10 cellular contexts compared by ENCODE assay signal in the genomic region with DNA sequence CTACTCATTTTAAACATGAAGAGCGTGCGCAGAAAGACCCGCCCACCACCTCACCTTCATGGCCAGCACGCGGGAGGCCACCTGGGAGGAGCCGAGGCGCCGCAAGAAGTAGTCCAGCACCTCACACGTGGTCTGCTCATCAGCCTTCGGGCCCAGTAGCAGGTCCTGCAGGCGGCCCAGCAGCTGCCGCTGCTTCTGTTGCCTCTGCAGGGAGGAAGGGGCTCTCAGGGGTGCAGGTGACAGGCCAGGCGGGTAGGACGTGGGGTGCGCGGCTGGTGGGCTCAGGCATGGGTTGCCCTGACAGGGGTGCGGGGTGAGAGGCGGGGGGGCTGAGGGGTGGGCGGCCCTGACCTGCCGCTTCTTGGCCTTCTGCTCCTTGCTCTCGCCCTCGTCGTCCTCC.
"Had no signal": no experiment of that assay in that cellular context is flagged by ENCODE, and none has a peak within 500 bp of the region (broad histone marks: within the 10 kb centered on the region; RNA-seq: fewer than 3 reads in every experiment).

No MANE protein-coding gene starts in this region.

- H3K9me3 Mint-ChIP-seq: GM23338, H9, HFFc6 had no signal

- H3K4me3 ChIP-seq: GM23248, GM23338, HAP-1 had no signal

- H3K4me2 ChIP-seq: GM23338 had no signal

- H3K4me1 Mint-ChIP-seq: GM23338, H9 had no signal

- DNase-seq: GM23248, GOT3, H9, HCEC 1CT, HFFc6 had no signal

- H3K27ac Mint-ChIP-seq: GM23338, HFFc6 had no signal

- H3K4me1 ChIP-seq: HAP-1 had no signal

- ATAC-seq: GM23338, HCT116 had no signal

- H3K27ac ChIP-seq: GM23248 had no signal

- H3K9me3 ChIP-seq: HAP-1 had no signal

- FAIRE-seq: H1, H54 had no signal

- H2AFZ ChIP-seq: GM23248, GM23338 had no signal

- H3K9ac ChIP-seq: GM23248 had no signal

- H3K4me3 Mint-ChIP-seq: GM23338, H9, HFFc6 had no signal
